Comparison of ENCODE assay signal across 8 cellular contexts in the genomic region with DNA sequence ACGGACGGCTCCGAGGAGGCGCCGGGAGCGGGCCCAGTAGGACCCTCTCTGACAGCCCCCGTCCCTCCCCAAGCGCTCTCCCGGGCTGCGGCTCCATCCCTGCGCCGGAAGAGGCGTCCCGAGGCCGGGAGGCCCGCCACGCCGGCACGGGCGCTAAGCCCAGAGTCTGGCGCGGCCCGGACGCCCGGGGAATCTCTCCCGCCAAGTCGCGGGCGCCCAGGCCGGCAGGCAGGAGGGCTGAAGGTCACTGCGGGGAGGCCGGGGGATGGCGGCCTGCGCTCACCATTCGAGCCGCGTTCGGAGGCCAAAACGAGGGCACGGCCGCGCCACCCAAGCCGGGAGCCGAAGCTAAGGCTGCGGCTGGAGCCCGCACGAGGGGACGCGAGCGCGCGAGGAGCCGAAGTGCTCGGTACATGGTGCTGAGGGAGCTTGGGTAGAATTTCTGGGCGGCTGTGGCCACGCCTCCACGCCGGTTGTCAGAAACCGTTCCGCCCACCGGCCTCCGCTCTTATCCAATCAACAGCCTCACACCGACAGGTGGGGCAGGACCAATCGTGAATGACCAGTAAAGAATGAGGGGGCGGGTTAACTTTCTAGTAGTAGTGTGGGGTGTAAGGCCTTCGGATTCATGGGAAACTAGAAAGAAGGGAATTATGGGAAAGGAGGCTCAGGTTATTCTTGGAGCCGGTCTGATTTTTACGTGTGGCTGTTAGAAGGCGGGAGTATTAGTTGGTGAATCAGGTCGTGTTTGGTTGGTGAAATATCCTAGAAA. TPM values are rescaled to one million over a fixed set of nuclear protein-coding genes. Genes with fewer than 3 reads are reported as not detected.
DNase-seq lines count a peak whose midpoint lies in the region; ATAC-seq and TF ChIP-seq lines count a peak whose summit lies in the region.

Gene FH, minus strand, starts transcription at position 448 of the 772 bp plus-strand sequence. Its CDS starts 33 bp downstream, at position 415.

- peaks cover 2% of the 10 kb centered on the region for H3K36me3 Mint-ChIP-seq in IgD-negative memory B cell

- H3K4me1 Mint-ChIP-seq in IgD-negative memory B cell: peaks cover 15 to 22% (median 20%) of the 10 kb centered on the region in 3 donors

- peak within 1 kb of the TSS; percentile 61 to 84 (median 64) for H3K27ac Mint-ChIP-seq in IgD-negative memory B cell

- H3K36me3 ChIP-seq in mucosa of descending colon (ENCODE audit: low read depth): peaks cover 3% of the 10 kb centered on the region

- intact Hi-C loops in mucosa of descending colon (cut with DNase I, micrococcal nuclease): no loop called here

- TF ChIP-seq CTCF in mucosa of descending colon (IDR thresholded peaks at IDR 0.05): peak; percentile 27

- peak within 1 kb of the TSS; percentile 72 for H3K27ac ChIP-seq in epithelial cell of prostate

- no peaks in the 10 kb centered on the region for H3K27me3 Mint-ChIP-seq in IgD-negative memory B cell

- peak within 1 kb of the TSS; percentile 87 for H3K4me3 ChIP-seq in mucosa of descending colon

- H3K9me3 ChIP-seq in mucosa of descending colon: no peaks in the 10 kb centered on the region

- DNase-seq in DMS 273 treated with DMSO at 0.1 percent for 48 hours (lab: John Stamatoyannopoulos, UW) (peak; percentile 99), OCI-M2 (lab: John Stamatoyannopoulos, UW; ENCODE audit: unreplicated experiment) (peak; percentile 74), activated T-cell treated with anti-CD3 and anti-CD28 coated beads for 4 hours (peak; percentile 90), epithelial cell of prostate (ENCODE audit: low read depth, low spot score) (peak; percentile 92), mucosa of descending colon (peak; percentile 96 to 98 (median 96))
- DNase-seq in stimulated activated CD8-positive, alpha-beta memory T cell treated with anti-CD3 and anti-CD28 coated beads, Interleukin-4, amount 100 ng/mL, for 24 hours (ENCODE audit: low read depth): peak; percentile 89

- H3K4me1 ChIP-seq in mucosa of descending colon (ENCODE audit: low read depth): peaks cover 11% of the 10 kb centered on the region

- H3K4me3 Mint-ChIP-seq in IgD-negative memory B cell: peak within 1 kb of the TSS in 3 of 4 donors; percentile 91 to 98 (median 96)

- peak; percentile 95 for ATAC-seq in GM21529 (IDR thresholded peaks at IDR 0.05; ENCODE audit: unreplicated experiment)
- peak; percentile 99 for ATAC-seq in mucosa of descending colon

- no peaks in the 10 kb centered on the region for H3K9me3 Mint-ChIP-seq in IgD-negative memory B cell

RNA-seq across cellular contexts. Expression of gene FH, which starts in this region (rescaled TPM):
- polyA plus RNA-seq in IgD-negative memory B cell: 47.1 TPM
- total RNA-seq in mucosa of descending colon: 100 to 1,000 TPM in 1 of 3 donors, 10 to 100 TPM in 2; 81.0 to 103 (median 96.0) TPM

Comparison
In these comparisons a context has a peak if more than half of its experiments do, and no peak if none do; other contexts are left out.
1. Peak in every context shown above with its lines: DNase-seq, ATAC-seq, H3K4me3 ChIP-seq and H3K27ac ChIP-seq.